In the genomic region with DNA sequence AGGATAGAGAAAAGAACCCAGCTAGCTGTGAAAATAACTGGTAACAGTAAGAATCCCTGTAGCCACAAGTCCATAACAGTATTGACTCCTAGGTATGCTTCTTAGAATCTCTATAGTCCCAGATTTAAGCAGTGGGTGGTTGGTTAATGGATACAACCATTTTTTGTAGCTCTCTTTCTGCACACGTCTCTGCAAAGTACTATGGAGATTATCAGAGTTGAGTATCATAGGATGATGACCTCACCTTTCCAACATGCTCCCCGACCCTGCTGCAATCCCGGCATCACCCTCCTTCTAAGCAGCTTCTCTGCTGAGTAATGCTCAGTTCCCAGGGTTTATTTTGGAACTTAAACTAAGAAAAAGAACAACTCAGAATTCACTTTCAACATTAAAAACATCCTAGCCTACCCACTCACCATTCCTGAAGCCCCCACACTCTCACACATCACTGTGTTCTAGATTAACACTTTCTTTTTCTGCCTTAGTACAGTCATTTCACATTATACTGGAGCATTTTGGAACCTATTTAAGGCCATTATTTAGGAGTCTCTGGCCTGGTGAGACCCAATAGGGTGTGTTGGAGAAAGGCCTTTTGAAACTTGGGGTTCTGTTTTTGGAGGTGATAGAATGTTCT, we compare ENCODE assay signal across 11 cellular contexts. TPM values are rescaled to one million over a fixed set of nuclear protein-coding genes. Genes with fewer than 3 reads are reported as not detected.
DNase-seq lines count a peak whose midpoint lies in the region; ATAC-seq and TF ChIP-seq lines count a peak whose summit lies in the region.
"Had no signal": no experiment of that assay in that cellular context is flagged by ENCODE, and none has a peak within 500 bp of the region (broad histone marks: within the 10 kb centered on the region; RNA-seq: fewer than 3 reads in every experiment).

No MANE protein-coding gene starts in this region.

- peaks cover 82% of the 10 kb centered on the region for H3K79me2 ChIP-seq in osteoblast (ENCODE audit: insufficient read depth, low read length)

- TF ChIP-seq CTCF in osteoblast (IDR thresholded peaks at IDR 0.05; ENCODE audit: extremely low read depth, low read depth, low read length), result no peak

- H3K27me3 ChIP-seq in osteoblast (ENCODE audit: insufficient read depth, low read length), result no peaks in the 10 kb centered on the region

- H2AFZ ChIP-seq in osteoblast (ENCODE audit: low read length), result peak overlapping the region; percentile 69

- DNase-seq in COLO668 (lab: John Stamatoyannopoulos, UW; ENCODE audit: unreplicated experiment) (peak; percentile 22), LHCN-M2 (ENCODE audit: low read depth) (peak; percentile 81), dermis blood vessel endothelial cell (peak; percentile 48), osteoblast (ENCODE audit: insufficient read length, low spot score, missing footprints) (peak; percentile 96), hippocampal formation (lab: John Stamatoyannopoulos, UW) (no peak), middle frontal gyrus (ENCODE audit: extremely low spot score, low spot score) (no peak)
- DNase-seq: activated CD8-positive, alpha-beta T cell treated with anti-CD3 and anti-CD28 coated beads, Interleukin-2, amount 10 ng/mL, durations not matched to agents 7 days and 5 days; cerebellar nuclear complex; SHP77 had no signal

- H3K4me1 ChIP-seq in osteoblast (ENCODE audit: insufficient read depth, low read length), result peaks cover 18% of the 10 kb centered on the region

- no peaks in the 10 kb centered on the region for H3K9me3 ChIP-seq in osteoblast (ENCODE audit: low read depth, low read length)

- H3K27ac ChIP-seq in osteoblast (ENCODE audit: low read depth, low read length), result peak overlapping the region; percentile 94

- ATAC-seq in HG03469 (IDR thresholded peaks at IDR 0.05; ENCODE audit: unreplicated experiment) (no peak), GM21367 (IDR thresholded peaks at IDR 0.05; ENCODE audit: unreplicated experiment) (no peak)
- ATAC-seq: activated CD8-positive, alpha-beta T cell treated with anti-CD3 and anti-CD28 coated beads, Interleukin-2, amount 10 ng/mL, durations not matched to agents 7 days and 5 days had no signal

- H3K36me3 ChIP-seq in osteoblast (ENCODE audit: insufficient read depth, low read length), result peaks cover 8% of the 10 kb centered on the region

- peak overlapping the region; percentile 73 for H3K4me2 ChIP-seq in osteoblast (ENCODE audit: insufficient read depth, low read length)

- peak overlapping the region; percentile 18 for H3K4me3 ChIP-seq in osteoblast (ENCODE audit: insufficient read depth, low read length)

- H4K20me1 ChIP-seq in osteoblast (ENCODE audit: insufficient read depth, low read length), result peaks cover 8% of the 10 kb centered on the region

RNA-seq across cellular contexts. Expression of a gene that starts 2.7 kb away (rescaled TPM):
- total RNA-seq in LHCN-M2 (2014; rRNA removed) (16.9 and 17.2 TPM in 2 replicates), dermis blood vessel endothelial cell (1.2 and 3.6 TPM in 2 replicates), osteoblast (1.4 and 1.8 TPM in 2 replicates)
- 15.7 TPM for polyA plus RNA-seq in LHCN-M2 (2012)

RNA-seq across cellular contexts. Expression of a gene that starts 3.4 kb away (rescaled TPM):
- 71.2 and 85.9 TPM in 2 replicates for total RNA-seq in LHCN-M2 (2014; rRNA removed)
- 44.5 TPM for polyA plus RNA-seq in LHCN-M2 (2012)
- total RNA-seq in dermis blood vessel endothelial cell, result 63.1 and 78.6 TPM in 2 replicates
- 44.8 and 49.6 TPM in 2 replicates for total RNA-seq in osteoblast

RNA-seq across cellular contexts. Expression of a gene that starts 7.7 kb away (rescaled TPM):
- 6.3 and 7.1 TPM in 2 replicates for total RNA-seq in LHCN-M2 (2014; rRNA removed)
- polyA plus RNA-seq in LHCN-M2 (2012), result 3.7 TPM
- 6.3 and 10.7 TPM in 2 replicates for total RNA-seq in dermis blood vessel endothelial cell
- 15.6 and 16.3 TPM in 2 replicates for total RNA-seq in osteoblast

RNA-seq across cellular contexts. Expression of a gene that starts 15.3 kb away (rescaled TPM):
- 4.7 and 5.3 TPM in 2 replicates for total RNA-seq in LHCN-M2 (2014; rRNA removed)
- polyA plus RNA-seq in LHCN-M2 (2012), result 3.0 TPM
- 1.1 and 1.4 TPM in 2 replicates for total RNA-seq in dermis blood vessel endothelial cell
- 4.4 and 5.4 TPM in 2 replicates for total RNA-seq in osteoblast

RNA-seq across cellular contexts. Expression of a gene that starts 26.5 kb away (rescaled TPM):
- total RNA-seq in LHCN-M2 (2014; rRNA removed) (0.06 and 0.32 TPM in 2 replicates), dermis blood vessel endothelial cell (0.17 and 0.33 TPM in 2 replicates), osteoblast (under 0.01 and 1.2 TPM in 2 replicates)
- 0.19 TPM for polyA plus RNA-seq in LHCN-M2 (2012)

Comparison
In these comparisons a context has a peak if more than half of its experiments do, and no peak if none do; other contexts are left out.
1. DNase-seq: peak in COLO668 (single experiment), LHCN-M2 (single experiment), dermis blood vessel endothelial cell (single experiment) and osteoblast (single experiment); none in hippocampal formation (0 of 2) and middle frontal gyrus (single experiment).